33 cellular contexts compared by ENCODE assay signal in the genomic region with DNA sequence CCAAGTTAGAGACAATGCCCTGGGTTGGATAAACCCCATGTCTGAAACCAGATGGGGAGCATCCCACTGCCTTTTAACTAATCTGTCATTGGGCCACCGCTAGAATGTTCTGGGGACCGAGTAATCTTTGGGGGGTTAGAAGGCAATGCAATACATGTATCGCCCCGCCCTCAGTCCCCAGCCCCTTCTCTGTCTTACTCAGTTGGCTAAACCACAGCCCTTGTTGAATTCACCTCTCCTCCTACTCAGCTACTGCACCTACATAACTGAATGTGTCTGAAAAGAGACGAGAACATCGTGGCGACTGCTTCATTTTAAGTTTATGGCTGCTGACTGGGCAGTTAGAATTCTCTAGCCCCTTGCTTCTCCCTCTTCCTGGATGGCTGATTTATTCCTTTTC. TPM values are rescaled to one million over a fixed set of nuclear protein-coding genes. Genes with fewer than 3 reads are reported as not detected.
"Had no signal": no experiment of that assay in that cellular context is flagged by ENCODE, and none has a peak within 500 bp of the region (broad histone marks: within the 10 kb centered on the region; RNA-seq: fewer than 3 reads in every experiment).

No MANE protein-coding gene starts in this region.

- H3K9me3 ChIP-seq: gastrocnemius medialis, ovary, psoas muscle, sigmoid colon, suprapubic skin, transverse colon, upper lobe of right lung, uterus had no signal

- H3K27me3 ChIP-seq: gastrocnemius medialis, ovary, sigmoid colon, transverse colon, upper lobe of right lung, uterus had no signal

- DNase-seq: effector CD8-positive, alpha-beta T cell; endodermal cell; foreskin fibroblast; gastrocnemius medialis; head of caudate nucleus; kidney; natural killer cell; occipital lobe; ovary; posterior cingulate gyrus; psoas muscle; right cardiac atrium; sigmoid colon; stimulated activated CD4-positive, alpha-beta T cell treated with anti-CD3 and anti-CD28 coated beads, Interleukin-2, amount 100 ng/mL, for 24 hours; stimulated activated CD4-positive, alpha-beta T cell treated with anti-CD3 and anti-CD28 coated beads, Interleukin-4, amount 100 ng/mL, for 24 hours; stimulated activated naive B cell treated with anti-CD40 and anti-IgM and Interleukin-4, amounts not matched to agents 10 μg/mL and 1 μg/mL and 100 μg/mL, for 72 hours; transverse colon; upper lobe of right lung; uterus had no signal

- ATAC-seq: esophagus mucosa, gastrocnemius medialis, left lobe of liver, natural killer cell, psoas muscle, right cardiac atrium, upper lobe of right lung had no signal

- H3K4me3 ChIP-seq: gastrocnemius medialis, lung, ovary, psoas muscle, sigmoid colon, suprapubic skin, transverse colon, upper lobe of right lung, uterus had no signal

- H3K4me3 Mint-ChIP-seq: dendritic cell treated with granulocyte-macrophage colony-stimulating factor and Interleukin-4, amounts not matched to agents 40 ng/mL and 50 ng/mL, for 4 days; endodermal cell; memory B cell; natural killer cell; stimulated activated naive B cell treated with anti-CD40 and anti-IgM and Interleukin-4, amounts not matched to agents 10 μg/mL and 1 μg/mL and 100 μg/mL, for 72 hours; stimulated activated naive CD8-positive, alpha-beta T cell treated with anti-CD3 and anti-CD28 coated beads, Interleukin-15, Interleukin-2, amounts not matched to agents 100 ng/mL and 50 ng/mL, for 24 hours had no signal

- H3K27me3 Mint-ChIP-seq: memory B cell; stimulated activated naive B cell treated with anti-CD40 and anti-IgM and Interleukin-4, amounts not matched to agents 10 μg/mL and 1 μg/mL and 100 μg/mL, for 72 hours had no signal

- H3K36me3 Mint-ChIP-seq: memory B cell; natural killer cell; stimulated activated naive B cell treated with anti-CD40 and anti-IgM and Interleukin-4, amounts not matched to agents 10 μg/mL and 1 μg/mL and 100 μg/mL, for 72 hours had no signal

- H3K36me3 ChIP-seq: gastrocnemius medialis, ovary, sigmoid colon, suprapubic skin, transverse colon, upper lobe of right lung, uterus had no signal

- H3K4me1 ChIP-seq: gastrocnemius medialis, psoas muscle, sigmoid colon, suprapubic skin, transverse colon, upper lobe of right lung, uterus had no signal

- FAIRE-seq: kidney had no signal

- H3K27ac Mint-ChIP-seq: dendritic cell treated with granulocyte-macrophage colony-stimulating factor and Interleukin-4, amounts not matched to agents 40 ng/mL and 50 ng/mL, for 4 days; endodermal cell; memory B cell; natural killer cell; stimulated activated naive CD8-positive, alpha-beta T cell treated with anti-CD3 and anti-CD28 coated beads, Interleukin-15, Interleukin-2, amounts not matched to agents 100 ng/mL and 50 ng/mL, for 24 hours had no signal

- H3K9me3 Mint-ChIP-seq: dendritic cell treated with granulocyte-macrophage colony-stimulating factor and Interleukin-4, amounts not matched to agents 40 ng/mL and 50 ng/mL, for 4 days; endodermal cell; memory B cell; natural killer cell; stimulated activated naive B cell treated with anti-CD40 and anti-IgM and Interleukin-4, amounts not matched to agents 10 μg/mL and 1 μg/mL and 100 μg/mL, for 72 hours; stimulated activated naive CD8-positive, alpha-beta T cell treated with anti-CD3 and anti-CD28 coated beads, Interleukin-15, Interleukin-2, amounts not matched to agents 100 ng/mL and 50 ng/mL, for 24 hours had no signal

- H3K27ac ChIP-seq: epithelial cell of prostate, gastrocnemius medialis, ovary, psoas muscle, sigmoid colon, suprapubic skin, transverse colon, upper lobe of right lung, uterus had no signal

RNA-seq across cellular contexts. Expression of gene CCR6, which starts 15.1 kb away (rescaled TPM):
- total RNA-seq: endodermal cell, esophagus mucosa, gastrocnemius medialis, glomerular endothelial cell, left lobe of liver, occipital lobe, ovary, psoas muscle, renal cortical epithelial cell, right cardiac atrium, sigmoid colon, uterus had no signal
- polyA plus RNA-seq: neural cell, right cardiac atrium had no signal

RNA-seq across cellular contexts. Expression of gene GPR31, which starts 50.0 kb away (rescaled TPM):
- total RNA-seq: endodermal cell, esophagus mucosa, gastrocnemius medialis, glomerular endothelial cell, left lobe of liver, liver, mononuclear cell, occipital lobe, psoas muscle, renal cortical epithelial cell, right cardiac atrium, sigmoid colon, skeletal muscle tissue, suprapubic skin, transverse colon, upper lobe of right lung, uterus had no signal
- polyA plus RNA-seq: liver, neural cell, ovary, psoas muscle, right cardiac atrium had no signal
